ENCODE assay signal across 19 cellular contexts in genomic region chr3:140434261-140434905, GRCh38.
"Had no signal": no experiment of that assay in that cellular context is flagged by ENCODE, and none has a peak within 500 bp of the region (broad histone marks: within the 10 kb centered on the region; RNA-seq: fewer than 3 reads in every experiment).

No MANE protein-coding gene starts in this region.

- ATAC-seq: left lung had no signal

- H3K9me3 Mint-ChIP-seq: endodermal cell, memory B cell, nephron had no signal

- H3K36me3 Mint-ChIP-seq: memory B cell, naive B cell had no signal

- H3K27ac Mint-ChIP-seq: endodermal cell, memory B cell, naive B cell, nephron had no signal

- H3K36me3 ChIP-seq: left lung, lower lobe of right lung, sigmoid colon, tibial artery, upper lobe of left lung, uterus had no signal

- H3K27me3 ChIP-seq: left lung, sigmoid colon, tibial artery, upper lobe of left lung, uterus had no signal

- H3K4me3 Mint-ChIP-seq: endodermal cell, memory B cell, naive B cell, nephron had no signal

- H3K27me3 Mint-ChIP-seq: memory B cell had no signal

- H3K4me1 ChIP-seq: left lung, lower lobe of right lung, tibial artery, upper lobe of left lung, uterus had no signal

- H3K27ac ChIP-seq: left lung, lower lobe of right lung, sigmoid colon, skin epidermis, tibial artery, upper lobe of left lung, uterus had no signal

- H3K9me3 ChIP-seq: left lung, lower lobe of right lung, sigmoid colon, tibial artery, upper lobe of left lung, uterus had no signal

- H3K4me3 ChIP-seq: left lung, lower lobe of right lung, sigmoid colon, skin epidermis, tibial artery, upper lobe of left lung, uterus had no signal

- H3K4me1 Mint-ChIP-seq: memory B cell, naive B cell had no signal

- DNase-seq: cerebellar nuclear complex; dermis blood vessel endothelial cell; effector CD4-positive, alpha-beta T cell; endodermal cell; glutamatergic neuron; left lung; lower lobe of right lung; naive B cell; posterior cingulate gyrus; sigmoid colon; stimulated activated CD4-positive, alpha-beta T cell treated with anti-CD3 and anti-CD28 coated beads, Interleukin-2, amount 100 ng/mL, for 24 hours; stimulated activated CD4-positive, alpha-beta T cell treated with anti-CD3 and anti-CD28 coated beads, Interleukin-4, amount 100 ng/mL, for 4 hours; stimulated activated naive CD4-positive, alpha-beta T cell treated with Interleukin-2 at 50 U/mL for 16 hours; tibial artery; upper lobe of left lung; uterus had no signal
